In genomic region chr10:130141878-130142277, GRCh38 we compare ENCODE assay signal across 1 cellular context.
TF ChIP-seq lines count a peak whose summit lies in the region.

No MANE protein-coding gene starts in this region.

TF ChIP-seq in GM23338, 12 proteins besides CTCF, POLR2A, EP300 and RAD21 (continued from another document):
- no peak for TF ChIP-seq ZNF462 (CRISPR knock-in tag; IDR thresholded peaks at IDR 0.05)
- TF ChIP-seq EZH2phosphoT487 (IDR thresholded peaks at IDR 0.05; ENCODE audit: unreplicated experiment): no peak
- no peak for TF ChIP-seq ZNF331 (CRISPR knock-in tag; IDR thresholded peaks at IDR 0.05; ENCODE audit: low read depth)
- TF ChIP-seq ETS1 (IDR thresholded peaks at IDR 0.05): no peak
- no peak for TF ChIP-seq JUNB (IDR thresholded peaks at IDR 0.05; ENCODE audit: unreplicated experiment)
